8 cellular contexts compared by ENCODE assay signal in genomic region chr3:157174616-157175498, GRCh38. TPM values are rescaled to one million over a fixed set of nuclear protein-coding genes. Genes with fewer than 3 reads are reported as not detected.
DNase-seq lines count a peak whose midpoint lies in the region; ATAC-seq and TF ChIP-seq lines count a peak whose summit lies in the region.

No MANE protein-coding gene starts in this region.

- H3K79me1 ChIP-seq in mesenchymal stem cell (replicated peaks; ENCODE audit: low read length, poor library complexity, severe bottlenecking): peaks cover 5% of the 10 kb centered on the region

- peak overlapping the region; percentile 79 for H3K4me2 ChIP-seq in mesenchymal stem cell (ENCODE audit: low read length, poor library complexity, severe bottlenecking)

- H4K8ac ChIP-seq in mesenchymal stem cell (ENCODE audit: low read length): peak overlapping the region; percentile 81

- no peak overlapping the region for H2BK120ac ChIP-seq in mesenchymal stem cell (ENCODE audit: low read depth, low read length)

- H3K4me1 ChIP-seq in HUES48 (ENCODE audit: control insufficient read depth, insufficient read depth, low read length) (peaks cover 10% of the 10 kb centered on the region; the same call in 1 of the 2 replicates), NT2/D1 (ENCODE audit: insufficient read depth, insufficient read length) (no peaks in the 10 kb centered on the region), endocrine pancreas (ENCODE audit: control insufficient read depth, insufficient read depth, low read length) (no peaks in the 10 kb centered on the region), mesenchymal stem cell (ENCODE audit: control insufficient read depth, insufficient read depth, low read depth, low read length) (peaks cover 4% of the 10 kb centered on the region)

- peak; percentile 94 for ATAC-seq in GM21423 (IDR thresholded peaks at IDR 0.05; ENCODE audit: unreplicated experiment)

- H3K9me3 ChIP-seq in HUES48 (ENCODE audit: control insufficient read depth, insufficient read depth, low read length) (peaks cover 15% of the 10 kb centered on the region), NT2/D1 (ENCODE audit: insufficient read depth, low read length) (peaks cover 33% of the 10 kb centered on the region), endocrine pancreas (ENCODE audit: control insufficient read depth, low read length) (no peaks in the 10 kb centered on the region), mesenchymal stem cell (ENCODE audit: control insufficient read depth, low read length) (no peaks in the 10 kb centered on the region)

- no peaks in the 10 kb centered on the region for H3K36me3 ChIP-seq in HUES48 (ENCODE audit: control insufficient read depth, insufficient read depth, low read length)
- peaks cover 3% of the 10 kb centered on the region for H3K36me3 ChIP-seq in NT2/D1 (ENCODE audit: insufficient read depth, insufficient read length, low read length)
- H3K36me3 ChIP-seq in endocrine pancreas (ENCODE audit: control insufficient read depth, insufficient read depth, low read length): no peaks in the 10 kb centered on the region
- peaks cover 0 to 14% of the 10 kb centered on the region in 2 experiments for H3K36me3 ChIP-seq in mesenchymal stem cell (ENCODE audit: control insufficient read depth in 1 of 2, insufficient read depth in 2 of 2, low read depth in 1 of 2, low read length in 2 of 2)

- DNase-seq in Calu3: peak; percentile 100
- DNase-seq in NT2/D1 (ENCODE audit: low read depth, low spot score): peak; percentile 99
- peak; percentile 97 for DNase-seq in activated CD8-positive, alpha-beta memory T cell treated with anti-CD3 and anti-CD28 coated beads, Interleukin-2, amount 50 U/mL, for 24 hours (ENCODE audit: extremely low read depth)
- peak; percentile 100 for DNase-seq in mesenchymal stem cell
- peak; percentile 93 for DNase-seq in stimulated activated CD8-positive, alpha-beta memory T cell treated with anti-CD3 and anti-CD28 coated beads, Interleukin-12 subunit alpha, Interleukin-12 subunit beta, amount 100 ng/mL, for 24 hours (ENCODE audit: extremely low read depth)

- under 1% methylated on average over 58 of the region's 63 CpGs for WGBS in mesenchymal stem cell

- no TSS peak for BruUV-seq in Calu3 (replicated peaks; lab: Mats Ljungman, UMichigan)

- H3K23ac ChIP-seq in mesenchymal stem cell (ENCODE audit: low read length in 2 of 2): no peak overlapping the region

- H3K4ac ChIP-seq in mesenchymal stem cell (ENCODE audit: low read depth in 1 of 2, low read length in 2 of 2): peak overlapping the region; percentile 46 to 85

- H3K27ac ChIP-seq in HUES48 (ENCODE audit: low read depth, low read length): peak overlapping the region; percentile 96
- peak overlapping the region; percentile 96 for H3K27ac ChIP-seq in mesenchymal stem cell (ENCODE audit: low read length, poor library complexity, severe bottlenecking)

- H3K27me3 ChIP-seq in HUES48 (ENCODE audit: control insufficient read depth, insufficient read depth, low read length) (no peaks in the 10 kb centered on the region), NT2/D1 (ENCODE audit: insufficient read depth, insufficient read length) (no peaks in the 10 kb centered on the region), endocrine pancreas (ENCODE audit: control insufficient read depth, insufficient read depth, low read length) (no peaks in the 10 kb centered on the region), mesenchymal stem cell (ENCODE audit: control insufficient read depth in 1 of 2, insufficient read depth in 1 of 2, low read length in 2 of 2) (no peaks in the 10 kb centered on the region)

- intact Hi-C loops in Calu3 (cut with micrococcal nuclease; ENCODE audit: unreplicated experiment): loop anchor here (1.0 kb wide), 2 partner anchors 9 to 15 kb away; partner anchors contain the start of gene CCNL1

- no peak for TF ChIP-seq CTCF in Calu3 (IDR thresholded peaks at IDR 0.05; ENCODE audit: unreplicated experiment)

- H3K9ac ChIP-seq in HUES48 (ENCODE audit: low read depth, low read length): peak overlapping the region; percentile 83
- H3K9ac ChIP-seq in NT2/D1 (ENCODE audit: insufficient read length, low read depth): peak overlapping the region; percentile 89
- H3K9ac ChIP-seq in endocrine pancreas (ENCODE audit: control insufficient read depth, insufficient read depth, low read length): peak overlapping the region; percentile 86
- H3K9ac ChIP-seq in mesenchymal stem cell (ENCODE audit: low read length): peak overlapping the region; percentile 97

- no peak overlapping the region for H2BK12ac ChIP-seq in mesenchymal stem cell (ENCODE audit: low read length in 2 of 2)

- H2BK15ac ChIP-seq in mesenchymal stem cell (ENCODE audit: low read depth, poor library complexity, severe bottlenecking): peak overlapping the region; percentile 87

- peak overlapping the region; percentile 69 for H2BK5ac ChIP-seq in mesenchymal stem cell (ENCODE audit: low read depth, low read length, poor library complexity, severe bottlenecking)

- no peaks in the 10 kb centered on the region for H3K9me3 Mint-ChIP-seq in Calu3 (ENCODE audit: low read depth, unreplicated experiment)

- H3K36me3 Mint-ChIP-seq in Calu3 (ENCODE audit: insufficient read depth, unreplicated experiment): peaks cover 32% of the 10 kb centered on the region

- no peak overlapping the region for H3K14ac ChIP-seq in mesenchymal stem cell (ENCODE audit: low read length in 2 of 2)

- H2AFZ ChIP-seq in mesenchymal stem cell (ENCODE audit: low read depth, low read length): no peak overlapping the region

- H3K18ac ChIP-seq in mesenchymal stem cell (ENCODE audit: low read depth in 1 of 2, low read length in 2 of 2): peak overlapping the region; percentile 77 to 93

- H3K27ac Mint-ChIP-seq in Calu3 (ENCODE audit: unreplicated experiment): peak overlapping the region; percentile 92

- H3K4me1 Mint-ChIP-seq in Calu3 (ENCODE audit: low read depth, unreplicated experiment): peaks cover 31% of the 10 kb centered on the region

- peak overlapping the region; percentile 78 for H3K4me3 Mint-ChIP-seq in Calu3 (ENCODE audit: low read depth, unreplicated experiment)

- peak overlapping the region; percentile 90 for H3K4me3 ChIP-seq in HUES48 (ENCODE audit: low read depth, low read length)
- peak overlapping the region; percentile 62 for H3K4me3 ChIP-seq in NT2/D1 (ENCODE audit: insufficient read length, low read depth)
- peak overlapping the region; percentile 85 for H3K4me3 ChIP-seq in endocrine pancreas (ENCODE audit: control insufficient read depth, insufficient read depth, low read length)
- H3K4me3 ChIP-seq in mesenchymal stem cell (ENCODE audit: insufficient read depth in 1 of 2, low read depth in 1 of 2, low read length in 2 of 2): peak overlapping the region; percentile 62 to 83

- H2AK5ac ChIP-seq in mesenchymal stem cell (ENCODE audit: low read length, severe bottlenecking): no peak overlapping the region

- CTCF ChIA-PET in Calu3 (lab: Charles Lee): interaction anchor here (0.9 to 4.8 kb wide), 5 partner anchors 11 to 29 kb away, joined by 3 to 43 read pairs (median 3); partner anchors contain the start of gene CCNL1

- H3K27me3 Mint-ChIP-seq in Calu3 (ENCODE audit: unreplicated experiment): no peaks in the 10 kb centered on the region

- no peak overlapping the region for H4K91ac ChIP-seq in mesenchymal stem cell (ENCODE audit: low read length)

RNA-seq across cellular contexts. Expression of gene CCNL1, which starts 14.9 kb away (rescaled TPM):
- total RNA-seq in Calu3 (2022): 291 and 303 TPM in 2 replicates
- polyA plus RNA-seq in mesenchymal stem cell (2013, experiment 1 of 2): 87.8 TPM
- polyA plus RNA-seq in mesenchymal stem cell (2013, experiment 2 of 2): 78.4 TPM

Comparison
In these comparisons a context has a peak if more than half of its experiments do, and no peak if none do; other contexts are left out.
1. Peak in every context shown above with its lines: DNase-seq, ATAC-seq, H3K4me3 ChIP-seq and H3K27ac ChIP-seq.